In genomic region chr22:37777122-37777687, GRCh38 we compare ENCODE assay signal across 8 cellular contexts. TPM values are rescaled to one million over a fixed set of nuclear protein-coding genes. Genes with fewer than 3 reads are reported as not detected.
DNase-seq lines count a peak whose midpoint lies in the region; ATAC-seq, FAIRE-seq and TF ChIP-seq lines count a peak whose summit lies in the region.

No MANE protein-coding gene starts in this region.

- no peak for TF ChIP-seq RAD21 in GM12878 (IDR thresholded peaks at IDR 0.05; ENCODE audit: insufficient read depth, low read depth, low read length)

- no peaks in the 10 kb centered on the region for H3K79me2 ChIP-seq in GM12878 (ENCODE audit: control insufficient read depth, insufficient read depth, low read length)

- in situ Hi-C loops in GM12878 (cut with MboI), result no loop called here

- CTCF ChIA-PET in GM12878 (lab: Yijun Ruan, JAX), result interaction anchor here (1.4 kb wide), 1 partner anchor 9 kb away, joined by 4 read pairs; no protein-coding TSS in a partner anchor

- H3K9ac ChIP-seq in GM12878 (ENCODE audit: control insufficient read depth, insufficient read depth, low read length), result no peak overlapping the region
- no peak overlapping the region for H3K9ac ChIP-seq in mucosa of rectum (ENCODE audit: low read depth in 1 of 2, low read length in 2 of 2)

- DNase-seq in EH (ENCODE audit: low read depth) (peak; percentile 86), GM12878 (ENCODE audit: low read depth, low spot score) (peak; percentile 74), T-helper 1 cell (no peak), NCI-H510A (lab: John Stamatoyannopoulos, UW) (no peak)
- DNase-seq in activated CD4-positive, alpha-beta T cell treated with anti-CD3 and anti-CD28 coated beads for 1 hour, result no peak

- ATAC-seq in HG03342 (IDR thresholded peaks at IDR 0.05; ENCODE audit: unreplicated experiment), result peak; percentile 56
- ATAC-seq in GM12878, result peak; percentile 96
- ATAC-seq in HG02623 (IDR thresholded peaks at IDR 0.05; ENCODE audit: unreplicated experiment), result no peak

- 6% methylated on average over 11 of the region's 11 CpGs for WGBS in GM12878 (ENCODE audit: insufficient coverage, insufficient replicate concordance, low lambda C conversion rate, missing lambda C conversion rate)

- peaks cover 17% of the 10 kb centered on the region for H3K4me1 ChIP-seq in GM12878 (ENCODE audit: control insufficient read depth, insufficient read depth, low read length)
- H3K4me1 ChIP-seq in mucosa of rectum (ENCODE audit: control insufficient read depth in 2 of 2, insufficient read depth in 2 of 2, low read length in 2 of 2), result peaks cover 12 to 13% of the 10 kb centered on the region in 2 donors

- H3K9me3 ChIP-seq in GM12878 (replicated peaks; ENCODE audit: control insufficient read depth, insufficient read depth, low read length), result no peaks in the 10 kb centered on the region; the same call in 2 of the 3 replicates
- H3K9me3 ChIP-seq in mucosa of rectum (ENCODE audit: control insufficient read depth in 2 of 2, low read length in 2 of 2), result no peaks in the 10 kb centered on the region

- SMC1A ChIA-PET in GM12878 (lab: Charles Lee; ENCODE audit: uncharacterized antibody, unreplicated experiment), result interaction anchor here (0.9 kb wide), 1 partner anchor 10 kb away, joined by 3 read pairs; no protein-coding TSS in a partner anchor

- POLR2A ChIA-PET in GM12878 (lab: Charles Lee), result interaction anchor here (0.7 to 1.0 kb wide), 4 partner anchors 11 to 149 kb away, joined by 3 to 5 read pairs (median 4); partner anchors contain the start of genes GCAT and PDXP

- H3K27me3 ChIP-seq in GM12878 (replicated peaks in 1 of 2; ENCODE audit: control insufficient read depth in 2 of 2, insufficient read depth in 2 of 2, low read length in 1 of 2) (no peaks in the 10 kb centered on the region), mucosa of rectum (ENCODE audit: control insufficient read depth in 2 of 2, insufficient read depth in 2 of 2, low read length in 2 of 2) (no peaks in the 10 kb centered on the region)

- peak; percentile 89 for FAIRE-seq in GM12878 (lab: Jason Lieb, UNC)

- no peak overlapping the region for H2AFZ ChIP-seq in GM12878 (ENCODE audit: control insufficient read depth, low read depth, low read length)

- RAD21 ChIA-PET in GM12878 (lab: Charles Lee; ENCODE audit: unreplicated experiment), result interaction anchor here (0.7 to 0.9 kb wide), 2 partner anchors 30 to 169 kb away, joined by 3 read pairs; partner anchors contain the start of gene GCAT

- H3K27ac ChIP-seq in GM12878 (ENCODE audit: control insufficient read depth, insufficient read depth) (no peak overlapping the region), mucosa of rectum (ENCODE audit: low read depth in 2 of 2, low read length in 2 of 2) (peak overlapping the region; percentile 29 to 78)

- peak overlapping the region; percentile 4; the same call in 1 of the 2 replicates for H3K4me2 ChIP-seq in GM12878 (ENCODE audit: control insufficient read depth, insufficient read depth)

- TF ChIP-seq EP300 in GM12878 (IDR thresholded peaks at IDR 0.05; ENCODE audit: borderline replicate concordance in 1 of 2, control insufficient read depth in 1 of 2, low read depth in 2 of 2, low read length in 2 of 2), result no peak

- H3K36me3 ChIP-seq in GM12878 (ENCODE audit: control insufficient read depth in 2 of 2, insufficient read depth in 2 of 2, low read length in 1 of 2) (no peaks in the 10 kb centered on the region; a peak in 1 of 4 replicates), mucosa of rectum (ENCODE audit: control insufficient read depth in 2 of 2, insufficient read depth in 2 of 2, low read length in 2 of 2) (peaks cover 12 to 24% of the 10 kb centered on the region in 2 donors)

- intact Hi-C loops in GM12878 (cut with micrococcal nuclease; ENCODE audit: unreplicated experiment), result no loop called here

- H4K20me1 ChIP-seq in GM12878 (ENCODE audit: control insufficient read depth, insufficient read depth), result no peaks in the 10 kb centered on the region; the same call in 1 of the 2 replicates

- no peak for TF ChIP-seq POLR2A in GM12878 (IDR thresholded peaks at IDR 0.05; ENCODE audit: low read depth, low read length)

- no TSS peak for BruUV-seq in GM12878 (replicated peaks; lab: Mats Ljungman, UMichigan)

- no peak for TF ChIP-seq CTCF in GM12878 (IDR thresholded peaks at IDR 0.05 in 2 of 3, conservative IDR thresholded peaks at IDR 0.05 in 1 of 3; ENCODE audit: control insufficient read depth in 2 of 3, extremely low read depth in 1 of 3, insufficient read depth in 1 of 3, low read depth in 3 of 3, low read length in 3 of 3)

- no peak overlapping the region for H3K4me3 ChIP-seq in GM12878
- H3K4me3 ChIP-seq in mucosa of rectum (ENCODE audit: low read length in 2 of 2), result no peak overlapping the region

TF ChIP-seq in GM12878, 131 proteins besides CTCF, POLR2A, EP300 and RAD21 (continues in another document):
- peak; percentile 96 for TF ChIP-seq NR2F1 (conservative IDR thresholded peaks at IDR 0.05)
- no peak for TF ChIP-seq BACH1 (IDR thresholded peaks at IDR 0.05; ENCODE audit: borderline replicate concordance)
- no peak for TF ChIP-seq ASH2L (IDR thresholded peaks at IDR 0.05; ENCODE audit: borderline replicate concordance, low read depth)
- peak; percentile 79 for TF ChIP-seq SKIL (IDR thresholded peaks at IDR 0.05; ENCODE audit: low read depth, poor library complexity, severe bottlenecking)
- TF ChIP-seq SMAD5 (IDR thresholded peaks at IDR 0.05; ENCODE audit: low read depth), result no peak
- TF ChIP-seq RAD51 (IDR thresholded peaks at IDR 0.05), result peak; percentile 69
- peak; percentile 43; the same call in 1 of the 2 replicates for TF ChIP-seq MXI1 (IDR thresholded peaks at IDR 0.05; ENCODE audit: low read depth, low read length)

RNA-seq across cellular contexts. Expression of gene GCAT, which starts 30.5 kb away (rescaled TPM):
- total RNA-seq in GM12878 (2013; cell fraction: nucleolus; rRNA removed), result 6.9 and 8.0 TPM in 2 replicates
- 28.6 and 32.6 TPM in 2 replicates for total RNA-seq in GM12878 (2014; rRNA removed)
- total RNA-seq in GM12878 (2014; rRNA removed; fragmentation: Illumina TruSeq; extraction: Trizol), result 8.9 and 9.3 TPM in 2 replicates
- 21.8 and 22.8 TPM in 2 replicates for total RNA-seq in GM12878 (2021)
- 4.3 TPM for polyA plus RNA-seq in GM12878 (2011; ENCODE audit: low read depth)
- polyA plus RNA-seq in GM12878 (2011; rRNA removed), result 4.0 and 10.8 TPM in 2 replicates
- polyA plus RNA-seq in GM12878 (2011; cell fraction: cytosol; rRNA removed), result 15.6 and 21.1 TPM in 2 replicates
- 22.0 and 24.7 TPM in 2 replicates for polyA plus RNA-seq in GM12878 (2011; cell fraction: nucleus; rRNA removed)
- 13.1 and 13.3 TPM in 2 replicates for polyA plus RNA-seq in GM12878 (2012)
- polyA plus RNA-seq in GM12878 (2014; fragmentation: Illumina TruSeq; extraction: Trizol), result 1.7 and 7.2 TPM in 2 replicates
- polyA plus RNA-seq in GM12878 (2014; fragmentation: Nextera tagmentation; extraction: Ambion mirVana), result 1 to 10 TPM in 1 of 2 experiments, under 1 TPM in 1; 0.95 to 2.4 TPM
- 19.9 and 20.8 TPM in 2 replicates for polyA plus RNA-seq in GM12878 (2014; rRNA removed)
- polyA plus RNA-seq in GM12878 (2016; fragmentation: Nextera tagmentation; extraction: Ambion mirVana), result 10 to 100 TPM; 29.9 to 34.3 TPM
- polyA minus RNA-seq in GM12878 (2011; rRNA and poly(A)+ RNA removed), result 7.3 and 14.1 TPM in 2 replicates
- 8.1 and 8.8 TPM in 2 replicates for polyA minus RNA-seq in GM12878 (2011; cell fraction: cytosol; rRNA and poly(A)+ RNA removed)
- polyA minus RNA-seq in GM12878 (2011; cell fraction: nucleus; rRNA and poly(A)+ RNA removed), result 5.7 and 6.0 TPM in 2 replicates

RNA-seq across cellular contexts. Expression of gene GALR3, which starts 46.0 kb away (rescaled TPM):
- 0.96 TPM in 1 of 2 replicates, not detected in the other for total RNA-seq in GM12878 (2013; cell fraction: nucleolus; rRNA removed)
- total RNA-seq in GM12878 (2014; rRNA removed), result not detected in 2 replicates
- total RNA-seq in GM12878 (2014; rRNA removed; fragmentation: Illumina TruSeq; extraction: Trizol), result not detected in 2 replicates
- total RNA-seq in GM12878 (2021), result not detected in 2 replicates
- not detected for polyA plus RNA-seq in GM12878 (2011; ENCODE audit: low read depth)
- not detected in 2 replicates for polyA plus RNA-seq in GM12878 (2011; rRNA removed)
- not detected in 2 replicates for polyA plus RNA-seq in GM12878 (2011; cell fraction: cytosol; rRNA removed)
- 0.13 and 0.19 TPM in 2 replicates for polyA plus RNA-seq in GM12878 (2011; cell fraction: nucleus; rRNA removed)
- polyA plus RNA-seq in GM12878 (2012), result not detected in 2 replicates
- not detected in 2 replicates for polyA plus RNA-seq in GM12878 (2014; fragmentation: Illumina TruSeq; extraction: Trizol)
- not detected for polyA plus RNA-seq in GM12878 (2014; fragmentation: Nextera tagmentation; extraction: Ambion mirVana)
- polyA plus RNA-seq in GM12878 (2014; rRNA removed), result not detected in 2 replicates
- polyA plus RNA-seq in GM12878 (2016; fragmentation: Nextera tagmentation; extraction: Ambion mirVana), result not detected
- polyA minus RNA-seq in GM12878 (2011; rRNA and poly(A)+ RNA removed), result 0.26 TPM in 1 of 2 replicates, not detected in the other
- not detected in 2 replicates for polyA minus RNA-seq in GM12878 (2011; cell fraction: cytosol; rRNA and poly(A)+ RNA removed)
- polyA minus RNA-seq in GM12878 (2011; cell fraction: nucleus; rRNA and poly(A)+ RNA removed), result not detected in 2 replicates

Comparison
In these comparisons a context has a peak if more than half of its experiments do, and no peak if none do; other contexts are left out.
1. DNase-seq: peak in EH (single experiment) and GM12878 (single experiment); none in T-helper 1 cell (0 of 5), activated CD4-positive, alpha-beta T cell treated with anti-CD3 and anti-CD28 coated beads for 1 hour (single experiment) and NCI-H510A (single experiment).